ENCODE assay signal across 8 cellular contexts in the genomic region with DNA sequence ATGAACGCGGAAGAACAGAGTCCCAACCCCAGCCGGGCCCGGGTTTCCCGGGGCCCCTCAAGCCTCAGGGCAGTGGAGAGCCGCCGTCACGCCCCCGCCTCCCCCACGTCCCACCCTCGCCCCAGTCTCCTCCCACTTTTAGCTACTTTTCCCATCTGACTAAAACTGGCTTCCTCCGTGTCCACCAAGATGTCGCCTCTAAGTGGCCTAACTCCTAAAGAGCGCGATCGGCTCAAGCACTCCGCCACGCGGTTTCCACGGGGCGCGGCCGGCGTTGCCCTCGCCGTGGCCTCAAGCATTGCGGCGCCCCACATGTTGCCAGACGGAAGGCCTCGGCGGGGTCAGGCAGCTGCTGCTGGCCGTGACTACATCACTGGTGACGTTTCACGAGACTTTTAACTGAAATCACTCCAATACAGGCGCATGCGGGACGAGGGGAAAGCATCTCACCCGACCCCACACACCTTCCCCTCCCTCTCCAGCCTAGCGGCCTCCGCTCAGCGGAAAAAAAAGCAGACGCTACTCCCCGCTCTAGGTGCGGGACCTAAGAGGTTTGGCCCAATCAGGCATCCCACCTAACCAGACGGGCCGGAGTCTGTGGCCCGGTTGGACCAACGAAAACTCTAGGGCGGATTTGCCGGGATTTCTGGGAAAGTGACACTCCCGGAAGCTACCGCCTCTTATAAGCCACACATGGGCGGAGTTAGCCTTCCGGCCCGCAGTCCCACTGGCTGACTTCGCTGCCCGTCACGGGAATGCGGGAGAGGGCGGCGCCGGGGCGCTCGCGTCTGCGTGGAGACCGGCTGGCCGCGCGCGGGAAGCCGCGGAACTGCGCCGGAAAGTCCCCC. TPM values are rescaled to one million over a fixed set of nuclear protein-coding genes. Genes with fewer than 3 reads are reported as not detected.
DNase-seq lines count a peak whose midpoint lies in the region; ATAC-seq, FAIRE-seq and TF ChIP-seq lines count a peak whose summit lies in the region.

A gene (plus strand): TSS at position 785 of the 848 bp plus-strand sequence. CDS start 3,251 bp downstream, outside the sequence.

- FAIRE-seq in GM12891 (lab: Jason Lieb, UNC) = peak; percentile 93

- TF ChIP-seq POLR2A in GM12891 (IDR thresholded peaks at IDR 0.05; ENCODE audit: low read depth, low read length) = peak; percentile 76
- peak; percentile 86 for TF ChIP-seq POLR2A in transverse colon (IDR thresholded peaks at IDR 0.05)

- H3K36me3 Mint-ChIP-seq in T-cell = peaks cover 2% of the 10 kb centered on the region

- H3K4me1 ChIP-seq in cardiac muscle cell (ENCODE audit: low read depth) (peaks cover 8% of the 10 kb centered on the region), trophoblast cell (ENCODE audit: control insufficient read depth in 1 of 2, insufficient read depth in 2 of 2, low read length in 2 of 2) (peaks cover 0 to 6% of the 10 kb centered on the region in 2 experiments), transverse colon (peaks cover 16 to 30% (median 18%) of the 10 kb centered on the region in 4 donors)

- H3K4ac ChIP-seq in trophoblast cell (ENCODE audit: low read depth, low read length) = peak within 1 kb of the TSS; percentile 95

- H2BK12ac ChIP-seq in trophoblast cell (ENCODE audit: low read length) = peak within 1 kb of the TSS; percentile 23

- H3K36me3 ChIP-seq in cardiac muscle cell (no peaks in the 10 kb centered on the region), trophoblast cell (ENCODE audit: control insufficient read depth in 1 of 2, insufficient read depth in 2 of 2, low read length in 2 of 2) (peaks cover 11 to 12% of the 10 kb centered on the region in 2 experiments), transverse colon (no peaks in the 10 kb centered on the region)

- H2AFZ ChIP-seq in trophoblast cell (ENCODE audit: insufficient read depth, low read length, poor library complexity) = peak within 1 kb of the TSS; percentile 74

- H3K4me1 Mint-ChIP-seq in T-cell = peaks cover 19 to 29% (median 27%) of the 10 kb centered on the region in 3 donors

- H2AK5ac ChIP-seq in trophoblast cell (ENCODE audit: low read length) = peak within 1 kb of the TSS; percentile 65

- peak within 1 kb of the TSS; percentile 97 for H4K91ac ChIP-seq in trophoblast cell (ENCODE audit: low read depth, low read length)

- H3K27me3 Mint-ChIP-seq in T-cell = no peaks in the 10 kb centered on the region

- H4K12ac ChIP-seq in trophoblast cell (ENCODE audit: low read depth, low read length) = peak within 1 kb of the TSS; percentile 94

- no peak within 1 kb of the TSS for H3K23ac ChIP-seq in trophoblast cell (ENCODE audit: low read length)

- DNase-seq in GM12891 (ENCODE audit: insufficient read length, low spot score) (peak; percentile 81), NCI-H1436 treated with DMSO at 0.1 percent for 48 hours (lab: John Stamatoyannopoulos, UW) (peak; percentile 84), T-cell (peak; percentile 87 to 98 (median 93)), cardiac muscle cell (ENCODE audit: low read depth in 1 of 2, low spot score in 1 of 2) (peak; percentile 98 to 99), trophoblast cell (peak; percentile 99 to 100), transverse colon (peak; percentile 98)

- H3K4me3 ChIP-seq in cardiac muscle cell (peak within 1 kb of the TSS; percentile 69), trophoblast cell (ENCODE audit: low read depth, low read length) (peak within 1 kb of the TSS; percentile 98), transverse colon (peak within 1 kb of the TSS; percentile 72 to 98 (median 84))

- H3K14ac ChIP-seq in trophoblast cell (ENCODE audit: low read length) = peak within 1 kb of the TSS; percentile 96

- H3K9ac ChIP-seq in trophoblast cell (ENCODE audit: low read length) = peak within 1 kb of the TSS; percentile 94

- in situ Hi-C loops in transverse colon (cut with MboI; ENCODE audit: low pct_ligation_motif_present in 1 of 4, low pct_unique_long_range_greater_than_20kb in 1 of 4, low sequenced_read_pairs in 3 of 4) = no loop called here

- peak within 1 kb of the TSS; percentile 94 for H4K8ac ChIP-seq in trophoblast cell (ENCODE audit: low read depth, low read length)

- peak; percentile 79 for ATAC-seq in HG02840 (IDR thresholded peaks at IDR 0.05; ENCODE audit: low FRiP score, unreplicated experiment)
- peak; percentile 87 to 89 (median 88) for ATAC-seq in T-cell (replicated peaks in 1 of 4)

- H3K4me2 ChIP-seq in trophoblast cell (ENCODE audit: low read length) = peak within 1 kb of the TSS; percentile 90

- WGBS in adipose tissue, 3 donors = 0% methylated on average over 73 to 75 of the region's 75 CpGs
- WGBS in trophoblast cell (ENCODE audit: extremely low coverage, insufficient coverage, insufficient read length) = no CpG with 5 or more reads among the region's 75 CpGs
- 1% methylated on average over 70 of the region's 75 CpGs; no CpG with 5 or more reads in 1 of the 2 donors for WGBS in transverse colon (ENCODE audit: low coverage in 1 of 2), 2 donors

- intact Hi-C loops in transverse colon (cut with DNase I; ENCODE audit: low total_unique reads) = loop anchor here (10.0 kb wide), 2 partner anchors 285 to 1895 kb away; a partner anchor contains a TSS

- H2BK120ac ChIP-seq in trophoblast cell (ENCODE audit: insufficient read depth, low read length, poor library complexity) = peak within 1 kb of the TSS; percentile 90

- no peak for TF ChIP-seq CTCF in cardiac muscle cell (IDR thresholded peaks at IDR 0.05; ENCODE audit: low read depth, low read length)
- peak in 1 of 5 experiments; percentile 2 for TF ChIP-seq CTCF in transverse colon (IDR thresholded peaks at IDR 0.05)

- H3K79me2 ChIP-seq in trophoblast cell (ENCODE audit: control insufficient read depth, insufficient read depth, low read length, poor library complexity) = peaks cover 10% of the 10 kb centered on the region

- H3K9me3 ChIP-seq in cardiac muscle cell (ENCODE audit: low read depth) = no peaks in the 10 kb centered on the region
- no peaks in the 10 kb centered on the region for H3K9me3 ChIP-seq in trophoblast cell (ENCODE audit: insufficient read depth, low read depth, low read length)
- H3K9me3 ChIP-seq in transverse colon = no peaks in the 10 kb centered on the region

- CTCF ChIA-PET in T-cell (lab: Charles Lee) = interaction anchor here (0.5 to 2.4 kb wide), 25 partner anchors 8 to 1709 kb away, joined by 3 to 51 read pairs (median 4); a partner anchor contains a TSS

- H3K27ac ChIP-seq in adipose tissue (ENCODE audit: low read depth, low read length) = peak within 1 kb of the TSS; percentile 90
- peak within 1 kb of the TSS; percentile 95 for H3K27ac ChIP-seq in cardiac muscle cell
- H3K27ac ChIP-seq in trophoblast cell (ENCODE audit: low read depth, low read length) = peak within 1 kb of the TSS; percentile 99
- peak within 1 kb of the TSS; percentile 98 to 100 (median 99) for H3K27ac ChIP-seq in transverse colon

- peak within 1 kb of the TSS; percentile 96 for H3K18ac ChIP-seq in trophoblast cell (ENCODE audit: low read length)

- H3K9me3 Mint-ChIP-seq in T-cell = no peaks in the 10 kb centered on the region

- POLR2A ChIA-PET in T-cell (lab: Charles Lee) = interaction anchor here (0.6 to 1.8 kb wide), 13 partner anchors 8 to 1705 kb away, joined by 3 to 36 read pairs (median 5); a partner anchor contains a TSS

- H2BK5ac ChIP-seq in trophoblast cell (ENCODE audit: low read depth, low read length, poor library complexity) = peak within 1 kb of the TSS; percentile 82

- H3K79me1 ChIP-seq in trophoblast cell (ENCODE audit: low read length) = peaks cover 12% of the 10 kb centered on the region

- TF ChIP-seq EP300 in transverse colon (IDR thresholded peaks at IDR 0.05; ENCODE audit: low read depth) = no peak

- no peaks in the 10 kb centered on the region for H3K27me3 ChIP-seq in cardiac muscle cell
- H3K27me3 ChIP-seq in trophoblast cell (ENCODE audit: insufficient read depth, low read length) = no peaks in the 10 kb centered on the region
- no peaks in the 10 kb centered on the region for H3K27me3 ChIP-seq in transverse colon

- peak within 1 kb of the TSS; percentile 99 to 100 for H3K27ac Mint-ChIP-seq in T-cell

- peak within 1 kb of the TSS; percentile 97 to 99 (median 98) for H3K4me3 Mint-ChIP-seq in T-cell

TF ChIP-seq in GM12891, 5 proteins besides CTCF, POLR2A, EP300 and RAD21:
- TF ChIP-seq TAF1 (IDR thresholded peaks at IDR 0.05; ENCODE audit: low read depth, low read length) (0 out of 2 replicates have a peak, but pooled peaks have one; percentile 7), PAX5 (IDR thresholded peaks at IDR 0.05; ENCODE audit: insufficient read depth, low read length, severe bottlenecking) (no peak)

RNA-seq across cellular contexts. Expression of the gene that starts here (rescaled TPM):
- 25.4 TPM for polyA plus RNA-seq in GM12891 (2012; ENCODE audit: low read depth, missing spikeins)
- total RNA-seq in T-cell (10 to 100 TPM; 22.1 to 60.0 (median 24.4) TPM), cardiac muscle cell (27.4 and 39.1 TPM in 2 replicates), transverse colon (10 to 100 TPM; 16.5 to 43.4 (median 22.8) TPM)
- polyA plus RNA-seq in adipose tissue (10 to 100 TPM in 2 of 3 donors, 1 to 10 TPM in 1; 9.8 to 38.8 (median 27.1) TPM), cardiac muscle cell (29.1 and 34.2 TPM in 2 replicates)
- polyA plus RNA-seq in trophoblast cell (2013) = 20.2 TPM in 2 replicates

Comparison
In these comparisons a context has a peak if more than half of its experiments do, and no peak if none do; other contexts are left out.
1. Peak in every context shown above with its lines: DNase-seq, ATAC-seq, H3K4me3 ChIP-seq and H3K27ac ChIP-seq.